In the genomic region with DNA sequence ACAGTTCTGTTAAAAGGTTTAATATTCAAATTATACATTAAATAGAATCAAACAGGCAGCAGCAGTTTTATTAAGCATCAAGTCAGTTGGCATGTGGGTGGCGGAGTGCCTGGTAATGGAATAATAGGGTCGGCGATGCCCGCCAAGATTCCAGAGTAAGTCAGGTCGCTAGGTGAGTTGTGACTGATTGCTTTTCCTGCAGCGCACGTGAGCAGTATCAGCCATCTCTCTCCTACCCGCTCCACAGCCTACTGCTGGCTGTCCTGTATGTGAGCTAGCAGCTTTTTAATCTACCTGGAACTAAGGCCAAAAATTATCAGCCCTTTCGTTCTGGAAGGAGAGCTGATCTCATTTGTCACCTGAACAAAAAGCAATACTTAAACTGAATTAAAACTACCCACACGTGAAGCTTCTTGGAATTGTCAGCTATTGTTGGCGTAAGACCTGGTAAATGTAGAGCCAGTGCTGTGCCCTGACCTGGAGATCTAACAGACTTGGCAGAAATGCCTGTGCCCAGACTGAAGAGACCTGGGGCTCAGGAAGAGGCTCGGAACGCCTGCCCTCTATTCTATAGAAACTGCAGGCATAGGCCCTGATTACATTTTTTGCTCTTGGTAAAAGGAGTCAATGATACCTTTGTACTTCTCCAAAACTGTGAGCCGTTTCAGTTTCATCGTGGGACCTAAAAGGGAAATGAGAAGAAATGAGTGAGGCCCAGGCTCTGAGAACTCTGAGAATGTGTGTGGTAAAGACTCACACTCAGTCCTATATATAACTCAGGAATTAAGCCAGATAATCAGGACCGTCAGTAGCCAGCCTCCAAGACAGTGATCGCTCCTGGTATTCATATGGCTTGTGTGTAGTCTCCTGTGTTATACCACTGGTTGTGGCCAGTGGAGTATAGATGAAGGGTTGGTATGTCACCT, we compare ENCODE assay signal across 10 cellular contexts. TPM values are rescaled to one million over a fixed set of nuclear protein-coding genes. Genes with fewer than 3 reads are reported as not detected.
DNase-seq lines count a peak whose midpoint lies in the region; ATAC-seq and TF ChIP-seq lines count a peak whose summit lies in the region.
"Had no signal": no experiment of that assay in that cellular context is flagged by ENCODE, and none has a peak within 500 bp of the region (broad histone marks: within the 10 kb centered on the region; RNA-seq: fewer than 3 reads in every experiment).

No MANE protein-coding gene starts in this region.

- no peak overlapping the region for H2AFZ ChIP-seq in mesenchymal stem cell (ENCODE audit: low read depth, low read length)

- no peak overlapping the region for H3K23ac ChIP-seq in mesenchymal stem cell (ENCODE audit: low read length in 2 of 2)

- DNase-seq in medulla oblongata (ENCODE audit: extremely low spot score) (peak; percentile 66), immature natural killer cell (no peak), mesenchymal stem cell (no peak), Caco-2 (no peak)
- no peak for DNase-seq in stimulated activated naive CD4-positive, alpha-beta T cell (lab: John Stamatoyannopoulos, UW)
- DNase-seq: stimulated activated CD4-positive, alpha-beta T cell treated with anti-CD3 and anti-CD28 coated beads, Interleukin-4, amount 100 ng/mL, for 24 hours had no signal

- no peak overlapping the region for H3K4ac ChIP-seq in mesenchymal stem cell (ENCODE audit: low read depth in 1 of 2, low read length in 2 of 2)

- H3K4me3 ChIP-seq in mesenchymal stem cell (ENCODE audit: insufficient read depth in 1 of 2, low read depth in 1 of 2, low read length in 2 of 2) (no peak overlapping the region), Caco-2 (ENCODE audit: low read depth, low read length) (no peak overlapping the region)
- H3K4me3 ChIP-seq: SJSA1 had no signal

- H3K4me1 Mint-ChIP-seq in IgD-negative memory B cell (peaks cover 55 to 73% (median 56%) of the 10 kb centered on the region in 3 donors), immature natural killer cell (peaks cover 20 to 26% of the 10 kb centered on the region in 2 donors), Caco-2 (ENCODE audit: low read depth, unreplicated experiment) (no peaks in the 10 kb centered on the region)

- no peaks in the 10 kb centered on the region for H3K9me3 Mint-ChIP-seq in IgD-negative memory B cell
- no peaks in the 10 kb centered on the region for H3K9me3 Mint-ChIP-seq in immature natural killer cell
- H3K9me3 Mint-ChIP-seq in Caco-2 (ENCODE audit: unreplicated experiment): no peaks in the 10 kb centered on the region

- H3K27ac ChIP-seq in mesenchymal stem cell (ENCODE audit: low read length, poor library complexity, severe bottlenecking): no peak overlapping the region
- H3K27ac ChIP-seq: SJSA1 had no signal

- no peak overlapping the region for H4K91ac ChIP-seq in mesenchymal stem cell (ENCODE audit: low read length)

- intact Hi-C loops in Caco-2 (cut with micrococcal nuclease; ENCODE audit: unreplicated experiment): no loop called here

- peak; percentile 75 for ATAC-seq in GM18511 (IDR thresholded peaks at IDR 0.05; ENCODE audit: unreplicated experiment)
- peak; percentile 70 for ATAC-seq in GM21723 (IDR thresholded peaks at IDR 0.05; ENCODE audit: unreplicated experiment)

- H3K4me1 ChIP-seq in mesenchymal stem cell (ENCODE audit: control insufficient read depth, insufficient read depth, low read depth, low read length): no peaks in the 10 kb centered on the region
- H3K4me1 ChIP-seq in Caco-2: no peaks in the 10 kb centered on the region
- H3K4me1 ChIP-seq: SJSA1 had no signal

- H3K9me3 ChIP-seq in mesenchymal stem cell (ENCODE audit: control insufficient read depth, low read length): peaks cover 4% of the 10 kb centered on the region
- no peaks in the 10 kb centered on the region for H3K9me3 ChIP-seq in Caco-2
- H3K9me3 ChIP-seq: SJSA1 had no signal

- H3K27ac Mint-ChIP-seq in IgD-negative memory B cell (peak overlapping the region; percentile 83 to 92 (median 86)), immature natural killer cell (no peak overlapping the region), Caco-2 (ENCODE audit: unreplicated experiment) (no peak overlapping the region)

- no peak for TF ChIP-seq CTCF in Caco-2 (IDR thresholded peaks at IDR 0.05; ENCODE audit: insufficient read depth in 1 of 2, low read depth in 1 of 2, low read length in 1 of 2, severe bottlenecking in 1 of 2, unreplicated experiment in 1 of 2)

- no peak overlapping the region for H2AK5ac ChIP-seq in mesenchymal stem cell (ENCODE audit: low read length, severe bottlenecking)

- peaks cover 36 to 67% of the 10 kb centered on the region in 2 experiments for H3K36me3 ChIP-seq in mesenchymal stem cell (ENCODE audit: control insufficient read depth in 1 of 2, insufficient read depth in 2 of 2, low read depth in 1 of 2, low read length in 2 of 2)
- no peaks in the 10 kb centered on the region for H3K36me3 ChIP-seq in Caco-2 (ENCODE audit: control insufficient read depth, insufficient read depth, low read length)

- no peak overlapping the region for H2BK15ac ChIP-seq in mesenchymal stem cell (ENCODE audit: low read depth, poor library complexity, severe bottlenecking)

- H3K36me3 Mint-ChIP-seq in IgD-negative memory B cell (peaks cover 11% of the 10 kb centered on the region), immature natural killer cell (peaks cover 29 to 56% (median 45%) of the 10 kb centered on the region in 3 donors), Caco-2 (ENCODE audit: insufficient read depth, unreplicated experiment) (peaks cover 18% of the 10 kb centered on the region)

- H3K4me2 ChIP-seq in mesenchymal stem cell (ENCODE audit: low read length, poor library complexity, severe bottlenecking): no peak overlapping the region

- H3K79me1 ChIP-seq in mesenchymal stem cell (replicated peaks; ENCODE audit: low read length, poor library complexity, severe bottlenecking): no peaks in the 10 kb centered on the region

- CTCF ChIA-PET in Caco-2 (lab: Charles Lee): no interaction called here

- H4K8ac ChIP-seq in mesenchymal stem cell (ENCODE audit: low read length): no peak overlapping the region

- POLR2A ChIA-PET in Caco-2 (lab: Charles Lee): no interaction called here

- no peak overlapping the region for H3K9ac ChIP-seq in mesenchymal stem cell (ENCODE audit: low read length)

- no peak overlapping the region for H3K18ac ChIP-seq in mesenchymal stem cell (ENCODE audit: low read depth in 1 of 2, low read length in 2 of 2)

- no peak overlapping the region for H2BK12ac ChIP-seq in mesenchymal stem cell (ENCODE audit: low read length in 2 of 2)

- 98% methylated on average over 17 of the region's 17 CpGs for whole genome bisulfite sequencing in mesenchymal stem cell

- no peak overlapping the region for H2BK120ac ChIP-seq in mesenchymal stem cell (ENCODE audit: low read depth, low read length)

- H3K27me3 Mint-ChIP-seq in IgD-negative memory B cell: peaks cover 5% of the 10 kb centered on the region
- H3K27me3 Mint-ChIP-seq in immature natural killer cell (ENCODE audit: low read depth in 3 of 3): peaks cover 0 to 8% (median 3%) of the 10 kb centered on the region in 3 donors
- H3K27me3 Mint-ChIP-seq in Caco-2 (ENCODE audit: insufficient read depth, unreplicated experiment): no peaks in the 10 kb centered on the region

- H3K27me3 ChIP-seq in mesenchymal stem cell (ENCODE audit: control insufficient read depth in 1 of 2, insufficient read depth in 1 of 2, low read length in 2 of 2): no peaks in the 10 kb centered on the region
- no peaks in the 10 kb centered on the region for H3K27me3 ChIP-seq in Caco-2 (replicated peaks; ENCODE audit: control insufficient read depth, insufficient read depth, low read length)
- H3K27me3 ChIP-seq: SJSA1 had no signal

- BruUV-seq in Caco-2 (replicated peaks; lab: Mats Ljungman, UMichigan): no TSS peak

- H3K14ac ChIP-seq in mesenchymal stem cell (ENCODE audit: low read length in 2 of 2): no peak overlapping the region

- peak overlapping the region; percentile 45 to 93 (median 82) for H3K4me3 Mint-ChIP-seq in IgD-negative memory B cell
- H3K4me3 Mint-ChIP-seq in immature natural killer cell: no peak overlapping the region
- no peak overlapping the region for H3K4me3 Mint-ChIP-seq in Caco-2 (ENCODE audit: unreplicated experiment)

- no peak overlapping the region for H2BK5ac ChIP-seq in mesenchymal stem cell (ENCODE audit: low read depth, low read length, poor library complexity, severe bottlenecking)

RNA-seq across cellular contexts. Expression of gene IDH3A, which starts 21.9 kb away (rescaled TPM):
- polyA plus RNA-seq in IgD-negative memory B cell (62.1 TPM), immature natural killer cell (10 to 100 TPM; 39.6 to 59.7 (median 41.4) TPM)
- 17.7 TPM for polyA plus RNA-seq in mesenchymal stem cell (2013, experiment 1 of 2)
- 19.5 TPM for polyA plus RNA-seq in mesenchymal stem cell (2013, experiment 2 of 2)
- total RNA-seq in Caco-2 (2022): 67.3 and 71.1 TPM in 2 replicates

RNA-seq across cellular contexts. Expression of gene CIB2, which starts 39.9 kb away (rescaled TPM):
- polyA plus RNA-seq in IgD-negative memory B cell (5.7 TPM), immature natural killer cell (1 to 10 TPM in 2 of 3 donors, not detected in 1; 1.8 to 2.8 TPM)
- 23.7 TPM for polyA plus RNA-seq in mesenchymal stem cell (2013, experiment 1 of 2)
- polyA plus RNA-seq in mesenchymal stem cell (2013, experiment 2 of 2): 21.9 TPM
- total RNA-seq in Caco-2 (2022): 0.67 and 0.75 TPM in 2 replicates

Comparison
In these comparisons a context has a peak if more than half of its experiments do, and no peak if none do; other contexts are left out.
1. H3K27ac Mint-ChIP-seq: peak in IgD-negative memory B cell (3 of 3); none in immature natural killer cell (0 of 6) and Caco-2 (single experiment).
2. H3K4me3 Mint-ChIP-seq: peak in IgD-negative memory B cell (4 of 4); none in immature natural killer cell (0 of 5) and Caco-2 (single experiment).